ENCODE assay signal across 23 cellular contexts in genomic region chr9:35863583-35863982, GRCh38. TPM values are rescaled to one million over a fixed set of nuclear protein-coding genes. Genes with fewer than 3 reads are reported as not detected.
A peak's percentile ranks its signal among the peaks of the same experiment; 100 is the strongest.
DNase-seq lines count a peak whose midpoint lies in the region; ATAC-seq and TF ChIP-seq lines count a peak whose summit lies in the region.
"Had no signal": no experiment of that assay in that cellular context is flagged by ENCODE, and none has a peak within 500 bp of the region (broad histone marks: within the 10 kb centered on the region; RNA-seq: fewer than 3 reads in every experiment).

No MANE protein-coding gene starts in this region.

- peaks cover 3 to 13% (median 10%) of the 10 kb centered on the region in 4 donors for H3K4me1 ChIP-seq in esophagus muscularis mucosa

- no peaks in the 10 kb centered on the region for H3K9me3 ChIP-seq in esophagus muscularis mucosa
- H3K9me3 ChIP-seq: BLaER1 treated with 17β-estradiol and CSF1 and Interleukin-3, amounts not matched to agents 10 nM and 100 nM had no signal

- intact Hi-C loops in Right ventricle myocardium superior (cut with DNase I) = no loop called here
- intact Hi-C loops in cardiac septum (cut with DNase I) = no loop called here
- intact Hi-C loops in esophagus muscularis mucosa (cut with DNase I) = no loop called here

- H3K27me3 Mint-ChIP-seq in activated CD8-positive, alpha-beta memory T cell treated with anti-CD3 and anti-CD28 coated beads, Interleukin-2, amount 10 ng/mL, durations not matched to agents 7 days and 5 days = peaks cover 2% of the 10 kb centered on the region

- TF ChIP-seq CTCF in esophagus muscularis mucosa (IDR thresholded peaks at IDR 0.05) = no peak

- no peaks in the 10 kb centered on the region for H3K9me3 Mint-ChIP-seq in activated CD8-positive, alpha-beta memory T cell treated with anti-CD3 and anti-CD28 coated beads, Interleukin-2, amount 10 ng/mL, durations not matched to agents 7 days and 5 days (ENCODE audit: low read depth)
- H3K9me3 Mint-ChIP-seq: CD8-positive, alpha-beta T cell; H9 had no signal

- no peak overlapping the region for H3K27ac ChIP-seq in esophagus muscularis mucosa (replicated peaks in 1 of 4)
- H3K27ac ChIP-seq: BLaER1 treated with 17β-estradiol and CSF1 and Interleukin-3, amounts not matched to agents 10 nM and 100 nM; SK-N-MC had no signal

- ATAC-seq in Right ventricle myocardium superior (ENCODE audit: poor library complexity) (peak; percentile 32), HG03521 (IDR thresholded peaks at IDR 0.05; ENCODE audit: unreplicated experiment) (no peak), HG03442 (IDR thresholded peaks at IDR 0.05; ENCODE audit: unreplicated experiment) (no peak)
- ATAC-seq in activated CD8-positive, alpha-beta memory T cell treated with anti-CD3 and anti-CD28 coated beads, Interleukin-2, amount 10 ng/mL, durations not matched to agents 7 days and 5 days = no peak
- ATAC-seq: CD8-positive, alpha-beta T cell; Panc1 had no signal

- CTCF ChIA-PET in activated CD8-positive, alpha-beta memory T cell treated with anti-CD3 and anti-CD28 coated beads, Interleukin-2, amount 10 ng/mL, durations not matched to agents 7 days and 5 days (lab: Charles Lee) = interaction anchor here (1.0 to 2.0 kb wide), 3 partner anchors 18 to 74 kb away, joined by 3 to 7 read pairs (median 3); no protein-coding TSS in a partner anchor

- H3K4me3 ChIP-seq in esophagus muscularis mucosa = no peak overlapping the region
- H3K4me3 ChIP-seq: BLaER1 treated with 17β-estradiol and CSF1 and Interleukin-3, amounts not matched to agents 10 nM and 100 nM; SK-N-MC had no signal

- no peak for TF ChIP-seq POLR2A in esophagus muscularis mucosa (IDR thresholded peaks at IDR 0.05; ENCODE audit: low read depth)

- TF ChIP-seq EP300 in esophagus muscularis mucosa (IDR thresholded peaks at IDR 0.05) = no peak

- no peaks in the 10 kb centered on the region for H3K36me3 Mint-ChIP-seq in activated CD8-positive, alpha-beta memory T cell treated with anti-CD3 and anti-CD28 coated beads, Interleukin-2, amount 10 ng/mL, durations not matched to agents 7 days and 5 days
- H3K36me3 Mint-ChIP-seq: CD8-positive, alpha-beta T cell had no signal

- H3K4me1 Mint-ChIP-seq in activated CD8-positive, alpha-beta memory T cell treated with anti-CD3 and anti-CD28 coated beads, Interleukin-2, amount 10 ng/mL, durations not matched to agents 7 days and 5 days = no peaks in the 10 kb centered on the region

- no peak overlapping the region for H3K4me3 Mint-ChIP-seq in activated CD8-positive, alpha-beta memory T cell treated with anti-CD3 and anti-CD28 coated beads, Interleukin-2, amount 10 ng/mL, durations not matched to agents 7 days and 5 days
- H3K4me3 Mint-ChIP-seq: CD8-positive, alpha-beta T cell; H9 had no signal

- H3K27me3 ChIP-seq in esophagus muscularis mucosa = peaks cover 0 to 13% (median 0%) of the 10 kb centered on the region in 4 donors

- H3K27ac Mint-ChIP-seq in activated CD8-positive, alpha-beta memory T cell treated with anti-CD3 and anti-CD28 coated beads, Interleukin-2, amount 10 ng/mL, durations not matched to agents 7 days and 5 days = no peak overlapping the region
- H3K27ac Mint-ChIP-seq: CD8-positive, alpha-beta T cell; H9 had no signal

- no peaks in the 10 kb centered on the region for H3K36me3 ChIP-seq in esophagus muscularis mucosa
- H3K36me3 ChIP-seq: BLaER1 treated with 17β-estradiol and CSF1 and Interleukin-3, amounts not matched to agents 10 nM and 100 nM had no signal

- WGBS in esophagus muscularis mucosa = 75% methylated on average over 7 of the region's 8 CpGs

- no peak for DNase-seq in Right ventricle myocardium superior
- DNase-seq in cardiac septum (ENCODE audit: low spot score) = no peak
- DNase-seq in activated CD8-positive, alpha-beta memory T cell treated with anti-CD3 and anti-CD28 coated beads, Interleukin-2, amount 10 ng/mL, durations not matched to agents 7 days and 5 days = peak; percentile 18
- peak; percentile 50 for DNase-seq in esophagus muscularis mucosa (ENCODE audit: extremely low spot score)
- DNase-seq in stimulated activated CD8-positive, alpha-beta memory T cell treated with anti-CD3 and anti-CD28 coated beads, Interleukin-4, amount 100 ng/mL, for 48 hours = peak; percentile 14
- DNase-seq in activated CD4-positive, CD25-positive, alpha-beta regulatory T cell treated with anti-CD3 and anti-CD28 coated beads, Interleukin-2, amount 50 U/mL, for 72 hours = no peak
- DNase-seq: Calu3; CD8-positive, alpha-beta T cell; DMS53; H9; KG1; MV-4-11; NCI-H1417 treated with DMSO at 0.1 percent for 48 hours; NCI-H2029; NCI-H2171; NCI-H446; NCI-H69 had no signal

RNA-seq across cellular contexts. Expression of gene OR13J1, which starts 6.6 kb away (rescaled TPM):
- total RNA-seq in Right ventricle myocardium superior = not detected
- total RNA-seq in cardiac septum = not detected
- total RNA-seq in activated CD8-positive, alpha-beta memory T cell treated with anti-CD3 and anti-CD28 coated beads, Interleukin-2, amount 10 ng/mL, durations not matched to agents 7 days and 5 days = not detected
- not detected for total RNA-seq in esophagus muscularis mucosa
- total RNA-seq: A673; Calu3; CD8-positive, alpha-beta T cell; H9 had no signal

RNA-seq across cellular contexts. Expression of gene TMEM8B, which starts 34.6 kb away (rescaled TPM):
- total RNA-seq in Right ventricle myocardium superior (13.3 TPM), cardiac septum (22.0 TPM), esophagus muscularis mucosa (10 to 100 TPM in 3 of 4 donors, 1 to 10 TPM in 1; 10.0 to 27.0 (median 20.3) TPM)
- 1 to 10 TPM; 1.2 to 3.5 TPM for total RNA-seq in activated CD8-positive, alpha-beta memory T cell treated with anti-CD3 and anti-CD28 coated beads, Interleukin-2, amount 10 ng/mL, durations not matched to agents 7 days and 5 days

RNA-seq across cellular contexts. Expression of gene FAM221B, which starts 35.1 kb away (rescaled TPM):
- total RNA-seq in Right ventricle myocardium superior (not detected), cardiac septum (not detected), esophagus muscularis mucosa (not detected)
- total RNA-seq in activated CD8-positive, alpha-beta memory T cell treated with anti-CD3 and anti-CD28 coated beads, Interleukin-2, amount 10 ng/mL, durations not matched to agents 7 days and 5 days = not detected
- total RNA-seq: A673; Calu3; CD8-positive, alpha-beta T cell; H9 had no signal

RNA-seq across cellular contexts. Expression of gene HRCT1, which starts 42.4 kb away (rescaled TPM):
- total RNA-seq in Right ventricle myocardium superior = 7.4 TPM
- 1.5 TPM for total RNA-seq in cardiac septum
- total RNA-seq in activated CD8-positive, alpha-beta memory T cell treated with anti-CD3 and anti-CD28 coated beads, Interleukin-2, amount 10 ng/mL, durations not matched to agents 7 days and 5 days = not detected
- 10 to 100 TPM in 2 of 4 donors, 1 to 10 TPM in 2; 3.7 to 53.0 (median 15.6) TPM for total RNA-seq in esophagus muscularis mucosa
- total RNA-seq: A673; CD8-positive, alpha-beta T cell; H9 had no signal

RNA-seq across cellular contexts. Expression of gene SPAAR, which starts 45.7 kb away (rescaled TPM):
- total RNA-seq in Right ventricle myocardium superior = 8.3 TPM
- total RNA-seq in cardiac septum = 4.0 TPM
- not detected for total RNA-seq in activated CD8-positive, alpha-beta memory T cell treated with anti-CD3 and anti-CD28 coated beads, Interleukin-2, amount 10 ng/mL, durations not matched to agents 7 days and 5 days
- 1 to 10 TPM; 2.1 to 5.7 (median 2.8) TPM for total RNA-seq in esophagus muscularis mucosa
- total RNA-seq: Calu3; CD8-positive, alpha-beta T cell; H9 had no signal

Comparison
In these comparisons a context has a peak if more than half of its experiments do, and no peak if none do; other contexts are left out.
1. DNase-seq: peak in activated CD8-positive, alpha-beta memory T cell treated with anti-CD3 and anti-CD28 coated beads, Interleukin-2, amount 10 ng/mL, durations not matched to agents 7 days and 5 days (single experiment), esophagus muscularis mucosa (single experiment) and stimulated activated CD8-positive, alpha-beta memory T cell treated with anti-CD3 and anti-CD28 coated beads, Interleukin-4, amount 100 ng/mL, for 48 hours (single experiment); none in Right ventricle myocardium superior (single experiment), cardiac septum (single experiment) and activated CD4-positive, CD25-positive, alpha-beta regulatory T cell treated with anti-CD3 and anti-CD28 coated beads, Interleukin-2, amount 50 U/mL, for 72 hours (single experiment).